ENCODE assay signal across 9 cellular contexts in the genomic region with DNA sequence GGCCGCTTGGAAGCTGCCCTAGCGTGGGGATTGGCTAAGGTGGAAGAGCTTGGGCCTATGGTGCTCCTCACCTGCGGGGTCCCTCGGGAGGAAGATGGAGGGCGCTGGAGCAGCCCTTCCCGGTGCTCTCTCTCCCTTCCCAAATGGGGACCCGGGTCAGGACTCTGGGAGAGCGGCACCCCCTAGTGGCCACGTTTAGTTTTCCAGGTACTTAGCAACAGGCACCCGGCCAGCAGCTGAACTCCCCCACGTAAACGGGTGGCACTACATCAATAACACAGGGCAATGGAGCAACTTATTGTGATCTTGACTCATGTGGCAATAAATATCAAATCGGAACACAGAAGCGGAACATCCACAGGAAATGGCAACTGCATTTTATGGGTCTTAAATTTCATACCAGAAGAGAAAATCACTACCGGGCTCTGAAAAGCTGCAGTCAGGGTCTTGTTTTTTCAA.
DNase-seq lines count a peak whose midpoint lies in the region; ATAC-seq and TF ChIP-seq lines count a peak whose summit lies in the region.
"Had no signal": no experiment of that assay in that cellular context is flagged by ENCODE, and none has a peak within 500 bp of the region (broad histone marks: within the 10 kb centered on the region; RNA-seq: fewer than 3 reads in every experiment).

No MANE protein-coding gene starts in this region.

- DNase-seq in NCI-H187 (lab: John Stamatoyannopoulos, UW) (peak; percentile 1 to 2), NCI-H187 treated with DMSO at 0.1 percent for 48 hours (lab: John Stamatoyannopoulos, UW) (no peak), NCI-H2081 (lab: John Stamatoyannopoulos, UW) (peak; percentile 79 to 81), globus pallidus (ENCODE audit: low spot score) (peak; percentile 33), pons (ENCODE audit: low spot score) (peak; percentile 49), cerebellar nuclear complex (lab: John Stamatoyannopoulos, UW) (no peak)
- peak; percentile 69 for DNase-seq in activated CD8-positive, alpha-beta T cell treated with anti-CD3 and anti-CD28 coated beads, Interleukin-2, amount 10 ng/mL, durations not matched to agents 7 days and 5 days

- H3K9me3 ChIP-seq in HEK293 (ENCODE audit: control insufficient read depth, insufficient read depth, low read depth, low read length): no peaks in the 10 kb centered on the region

- H3K4me1 ChIP-seq in HEK293 (ENCODE audit: control insufficient read depth, insufficient read depth, low read length): no peaks in the 10 kb centered on the region

- H3K36me3 ChIP-seq in HEK293 (ENCODE audit: control insufficient read depth in 2 of 2, insufficient read depth in 1 of 2, low read length in 2 of 2): no peaks in the 10 kb centered on the region
- H3K36me3 ChIP-seq: BLaER1 treated with 17β-estradiol and CSF1 and Interleukin-3, amounts not matched to agents 10 nM and 100 nM had no signal

- no peaks in the 10 kb centered on the region for H3K36me3 Mint-ChIP-seq in activated CD8-positive, alpha-beta T cell treated with anti-CD3 and anti-CD28 coated beads, Interleukin-2, amount 10 ng/mL, durations not matched to agents 7 days and 5 days (ENCODE audit: low read depth)

- H3K27me3 Mint-ChIP-seq in activated CD8-positive, alpha-beta T cell treated with anti-CD3 and anti-CD28 coated beads, Interleukin-2, amount 10 ng/mL, durations not matched to agents 7 days and 5 days (ENCODE audit: low read depth): peaks cover 4% of the 10 kb centered on the region

- no peak overlapping the region for H3K27ac ChIP-seq in HEK293 (ENCODE audit: extremely low read depth, low read depth, low read length)
- H3K27ac ChIP-seq: BLaER1 treated with 17β-estradiol and CSF1 and Interleukin-3, amounts not matched to agents 10 nM and 100 nM had no signal

- H3K4me3 ChIP-seq in HEK293 (ENCODE audit: low read depth, low read length): no peak overlapping the region
- H3K4me3 ChIP-seq: BLaER1 treated with 17β-estradiol and CSF1 and Interleukin-3, amounts not matched to agents 10 nM and 100 nM had no signal

- H3K4me1 Mint-ChIP-seq in activated CD8-positive, alpha-beta T cell treated with anti-CD3 and anti-CD28 coated beads, Interleukin-2, amount 10 ng/mL, durations not matched to agents 7 days and 5 days (ENCODE audit: low read depth): peaks cover 14% of the 10 kb centered on the region

- peak; percentile 88 for TF ChIP-seq CTCF in HEK293 (tag by site-specific recombination; IDR thresholded peaks at IDR 0.05)

- H3K27ac Mint-ChIP-seq in activated CD8-positive, alpha-beta T cell treated with anti-CD3 and anti-CD28 coated beads, Interleukin-2, amount 10 ng/mL, durations not matched to agents 7 days and 5 days: no peak overlapping the region

- POLR2A ChIA-PET in HEK293 (lab: Yijun Ruan, JAX): no interaction called here
- POLR2A ChIA-PET in activated CD8-positive, alpha-beta T cell treated with anti-CD3 and anti-CD28 coated beads, Interleukin-2, amount 10 ng/mL, durations not matched to agents 7 days and 5 days (lab: Charles Lee): no interaction called here

- no peaks in the 10 kb centered on the region for H3K9me3 Mint-ChIP-seq in activated CD8-positive, alpha-beta T cell treated with anti-CD3 and anti-CD28 coated beads, Interleukin-2, amount 10 ng/mL, durations not matched to agents 7 days and 5 days (ENCODE audit: insufficient read depth)

- ATAC-seq in activated CD8-positive, alpha-beta T cell treated with anti-CD3 and anti-CD28 coated beads, Interleukin-2, amount 10 ng/mL, durations not matched to agents 7 days and 5 days: peak; percentile 60

- CTCF ChIA-PET in HEK293 (lab: Yijun Ruan, JAX): interaction anchor here (0.5 to 3.0 kb wide), 49 partner anchors 8 to 1028 kb away, joined by 3 to 28 read pairs (median 3); no protein-coding TSS in a partner anchor
- CTCF ChIA-PET in activated CD8-positive, alpha-beta T cell treated with anti-CD3 and anti-CD28 coated beads, Interleukin-2, amount 10 ng/mL, durations not matched to agents 7 days and 5 days (lab: Charles Lee): interaction anchor here (0.8 to 1.9 kb wide), 9 partner anchors 10 to 1028 kb away, joined by 3 to 10 read pairs (median 5); no protein-coding TSS in a partner anchor

- H3K4me3 Mint-ChIP-seq in activated CD8-positive, alpha-beta T cell treated with anti-CD3 and anti-CD28 coated beads, Interleukin-2, amount 10 ng/mL, durations not matched to agents 7 days and 5 days: no peak overlapping the region

TF ChIP-seq in HEK293, 187 proteins besides CTCF, POLR2A, EP300 and RAD21 (continues in another document):
- TF ChIP-seq ZNF843 (tag by site-specific recombination; IDR thresholded peaks at IDR 0.05) (no peak), ZNF416 (tag by site-specific recombination; IDR thresholded peaks at IDR 0.05) (no peak), SCRT2 (tag by site-specific recombination; IDR thresholded peaks at IDR 0.05) (peak; percentile 99), ZNF473 (tag by site-specific recombination; IDR thresholded peaks at IDR 0.05) (no peak), OVOL3 (tag by site-specific recombination; IDR thresholded peaks at IDR 0.05) (no peak), ZSCAN4 (tag by site-specific recombination; IDR thresholded peaks at IDR 0.05) (no peak), ZSCAN23 (tag by site-specific recombination; IDR thresholded peaks at IDR 0.05) (no peak), ZFP69B (tag by site-specific recombination; IDR thresholded peaks at IDR 0.05) (no peak), ZNF76 (tag by site-specific recombination; IDR thresholded peaks at IDR 0.05; ENCODE audit: borderline replicate concordance, low read depth) (peak; percentile 43; the same call in 1 of the 2 replicates), GLI4 (tag by site-specific recombination; IDR thresholded peaks at IDR 0.05) (0 out of 2 replicates have a peak, but pooled peaks have one; percentile 41), YY2 (tag by site-specific recombination; IDR thresholded peaks at IDR 0.05) (0 out of 2 replicates have a peak, but pooled peaks have one; percentile 35)
- TF ChIP-seq, protein P1, sequence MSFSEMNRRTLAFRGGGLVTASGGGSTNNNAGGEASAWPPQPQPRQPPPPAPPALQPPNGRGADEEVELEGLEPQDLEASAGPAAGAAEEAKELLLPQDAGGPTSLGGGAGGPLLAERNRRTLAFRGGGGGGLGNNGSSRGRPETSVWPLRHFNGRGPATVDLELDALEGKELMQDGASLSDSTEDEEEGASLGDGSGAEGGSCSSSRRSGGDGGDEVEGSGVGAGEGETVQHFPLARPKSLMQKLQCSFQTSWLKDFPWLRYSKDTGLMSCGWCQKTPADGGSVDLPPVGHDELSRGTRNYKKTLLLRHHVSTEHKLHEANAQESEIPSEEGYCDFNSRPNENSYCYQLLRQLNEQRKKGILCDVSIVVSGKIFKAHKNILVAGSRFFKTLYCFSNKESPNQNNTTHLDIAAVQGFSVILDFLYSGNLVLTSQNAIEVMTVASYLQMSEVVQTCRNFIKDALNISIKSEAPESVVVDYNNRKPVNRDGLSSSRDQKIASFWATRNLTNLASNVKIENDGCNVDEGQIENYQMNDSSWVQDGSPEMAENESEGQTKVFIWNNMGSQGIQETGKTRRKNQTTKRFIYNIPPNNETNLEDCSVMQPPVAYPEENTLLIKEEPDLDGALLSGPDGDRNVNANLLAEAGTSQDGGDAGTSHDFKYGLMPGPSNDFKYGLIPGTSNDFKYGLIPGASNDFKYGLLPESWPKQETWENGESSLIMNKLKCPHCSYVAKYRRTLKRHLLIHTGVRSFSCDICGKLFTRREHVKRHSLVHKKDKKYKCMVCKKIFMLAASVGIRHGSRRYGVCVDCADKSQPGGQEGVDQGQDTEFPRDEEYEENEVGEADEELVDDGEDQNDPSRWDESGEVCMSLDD (tag by site-specific recombination; IDR thresholded peaks at IDR 0.05): peak; percentile 43; the same call in 1 of the 2 replicates
- TF ChIP-seq, protein P2, sequence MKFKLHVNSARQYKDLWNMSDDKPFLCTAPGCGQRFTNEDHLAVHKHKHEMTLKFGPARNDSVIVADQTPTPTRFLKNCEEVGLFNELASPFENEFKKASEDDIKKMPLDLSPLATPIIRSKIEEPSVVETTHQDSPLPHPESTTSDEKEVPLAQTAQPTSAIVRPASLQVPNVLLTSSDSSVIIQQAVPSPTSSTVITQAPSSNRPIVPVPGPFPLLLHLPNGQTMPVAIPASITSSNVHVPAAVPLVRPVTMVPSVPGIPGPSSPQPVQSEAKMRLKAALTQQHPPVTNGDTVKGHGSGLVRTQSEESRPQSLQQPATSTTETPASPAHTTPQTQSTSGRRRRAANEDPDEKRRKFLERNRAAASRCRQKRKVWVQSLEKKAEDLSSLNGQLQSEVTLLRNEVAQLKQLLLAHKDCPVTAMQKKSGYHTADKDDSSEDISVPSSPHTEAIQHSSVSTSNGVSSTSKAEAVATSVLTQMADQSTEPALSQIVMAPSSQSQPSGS (tag by site-specific recombination; IDR thresholded peaks at IDR 0.05; ENCODE audit: low read depth): no peak
- TF ChIP-seq, protein P3, sequence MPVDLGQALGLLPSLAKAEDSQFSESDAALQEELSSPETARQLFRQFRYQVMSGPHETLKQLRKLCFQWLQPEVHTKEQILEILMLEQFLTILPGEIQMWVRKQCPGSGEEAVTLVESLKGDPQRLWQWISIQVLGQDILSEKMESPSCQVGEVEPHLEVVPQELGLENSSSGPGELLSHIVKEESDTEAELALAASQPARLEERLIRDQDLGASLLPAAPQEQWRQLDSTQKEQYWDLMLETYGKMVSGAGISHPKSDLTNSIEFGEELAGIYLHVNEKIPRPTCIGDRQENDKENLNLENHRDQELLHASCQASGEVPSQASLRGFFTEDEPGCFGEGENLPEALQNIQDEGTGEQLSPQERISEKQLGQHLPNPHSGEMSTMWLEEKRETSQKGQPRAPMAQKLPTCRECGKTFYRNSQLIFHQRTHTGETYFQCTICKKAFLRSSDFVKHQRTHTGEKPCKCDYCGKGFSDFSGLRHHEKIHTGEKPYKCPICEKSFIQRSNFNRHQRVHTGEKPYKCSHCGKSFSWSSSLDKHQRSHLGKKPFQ (tag by site-specific recombination; IDR thresholded peaks at IDR 0.05): no peak

Comparison
In these comparisons a context has a peak if more than half of its experiments do, and no peak if none do; other contexts are left out.
1. DNase-seq: peak in NCI-H187 (2 of 2), NCI-H2081 (2 of 2), activated CD8-positive, alpha-beta T cell treated with anti-CD3 and anti-CD28 coated beads, Interleukin-2, amount 10 ng/mL, durations not matched to agents 7 days and 5 days (single experiment), globus pallidus (single experiment) and pons (single experiment); none in NCI-H187 treated with DMSO at 0.1 percent for 48 hours (single experiment) and cerebellar nuclear complex (0 of 2).